10 cellular contexts compared by ENCODE assay signal in genomic region chr4:146105464-146105863, GRCh38.
DNase-seq lines count a peak whose midpoint lies in the region; ATAC-seq and TF ChIP-seq lines count a peak whose summit lies in the region.
"Had no signal": no experiment of that assay in that cellular context is flagged by ENCODE, and none has a peak within 500 bp of the region (broad histone marks: within the 10 kb centered on the region; RNA-seq: fewer than 3 reads in every experiment).

No MANE protein-coding gene starts in this region.

- CTCF ChIA-PET in WTC11 (lab: Charles Lee) = interaction anchor here (4.4 kb wide), 1 partner anchor 10 kb away, joined by 26 read pairs; no protein-coding TSS in a partner anchor

- no peaks in the 10 kb centered on the region for H3K27me3 Mint-ChIP-seq in WTC11 (ENCODE audit: low read depth)
- peaks cover 8% of the 10 kb centered on the region for H3K27me3 Mint-ChIP-seq in nephron progenitor cell (ENCODE audit: low read depth, poor library complexity)

- H3K4me3 Mint-ChIP-seq in WTC11 (no peak overlapping the region), nephron progenitor cell (no peak overlapping the region)

- no peaks in the 10 kb centered on the region for H3K36me3 Mint-ChIP-seq in WTC11
- no peaks in the 10 kb centered on the region for H3K36me3 Mint-ChIP-seq in nephron progenitor cell (ENCODE audit: low read depth)

- H3K27me3 ChIP-seq in HL-60 (ENCODE audit: insufficient read depth, poor library complexity, severe bottlenecking) = no peaks in the 10 kb centered on the region

- H3K4me3 ChIP-seq in HL-60 (replicated peaks; ENCODE audit: insufficient read depth, low read length) = no peak overlapping the region

- peak; percentile 61 to 88 for DNase-seq in HL-60 (ENCODE audit: low read depth in 1 of 2, low spot score in 1 of 2)
- DNase-seq in myocyte (ENCODE audit: low read depth) = peak; percentile 11
- no peak for DNase-seq in WTC11 (ENCODE audit: low spot score)
- DNase-seq in NCI-H1930 (lab: John Stamatoyannopoulos, UW) = no peak
- no peak for DNase-seq in nephron progenitor cell
- DNase-seq in activated T-cell treated with anti-CD3 and anti-CD28 coated beads, Interleukin-2, amount 50 U/mL, for 48 hours = no peak
- DNase-seq: activated CD8-positive, alpha-beta memory T cell treated with anti-CD3 and anti-CD28 coated beads, Interleukin-2, amount 50 U/mL, for 4 hours; NCI-H2227 treated with DMSO at 0.1 percent for 48 hours had no signal

- ATAC-seq in GM19351 (IDR thresholded peaks at IDR 0.05; ENCODE audit: unreplicated experiment) (peak; percentile 55), HG02588 (IDR thresholded peaks at IDR 0.05; ENCODE audit: unreplicated experiment) (peak; percentile 57), WTC11 (no peak)

- H3K27ac ChIP-seq in HL-60 (replicated peaks) = peak overlapping the region; percentile 85

- POLR2A ChIA-PET in WTC11 (lab: Charles Lee) = no interaction called here

- TF ChIP-seq CTCF in HL-60 (IDR thresholded peaks at IDR 0.05; ENCODE audit: insufficient read depth, low read length) (no peak), WTC11 (IDR thresholded peaks at IDR 0.05) (no peak), nephron progenitor cell (IDR thresholded peaks at IDR 0.05) (no peak)

- H3K4me1 Mint-ChIP-seq in WTC11 (0 out of 2 replicates have a peak, but pooled peaks cover 2% of the 10 kb centered on the region), nephron progenitor cell (no peaks in the 10 kb centered on the region)

- H3K9me3 Mint-ChIP-seq in WTC11 = no peaks in the 10 kb centered on the region
- no peaks in the 10 kb centered on the region for H3K9me3 Mint-ChIP-seq in nephron progenitor cell

- H3K27ac Mint-ChIP-seq in WTC11 (no peak overlapping the region), nephron progenitor cell (no peak overlapping the region)

TF ChIP-seq in WTC11, 78 proteins besides CTCF, POLR2A, EP300 and RAD21:
- TF ChIP-seq, protein P1, sequence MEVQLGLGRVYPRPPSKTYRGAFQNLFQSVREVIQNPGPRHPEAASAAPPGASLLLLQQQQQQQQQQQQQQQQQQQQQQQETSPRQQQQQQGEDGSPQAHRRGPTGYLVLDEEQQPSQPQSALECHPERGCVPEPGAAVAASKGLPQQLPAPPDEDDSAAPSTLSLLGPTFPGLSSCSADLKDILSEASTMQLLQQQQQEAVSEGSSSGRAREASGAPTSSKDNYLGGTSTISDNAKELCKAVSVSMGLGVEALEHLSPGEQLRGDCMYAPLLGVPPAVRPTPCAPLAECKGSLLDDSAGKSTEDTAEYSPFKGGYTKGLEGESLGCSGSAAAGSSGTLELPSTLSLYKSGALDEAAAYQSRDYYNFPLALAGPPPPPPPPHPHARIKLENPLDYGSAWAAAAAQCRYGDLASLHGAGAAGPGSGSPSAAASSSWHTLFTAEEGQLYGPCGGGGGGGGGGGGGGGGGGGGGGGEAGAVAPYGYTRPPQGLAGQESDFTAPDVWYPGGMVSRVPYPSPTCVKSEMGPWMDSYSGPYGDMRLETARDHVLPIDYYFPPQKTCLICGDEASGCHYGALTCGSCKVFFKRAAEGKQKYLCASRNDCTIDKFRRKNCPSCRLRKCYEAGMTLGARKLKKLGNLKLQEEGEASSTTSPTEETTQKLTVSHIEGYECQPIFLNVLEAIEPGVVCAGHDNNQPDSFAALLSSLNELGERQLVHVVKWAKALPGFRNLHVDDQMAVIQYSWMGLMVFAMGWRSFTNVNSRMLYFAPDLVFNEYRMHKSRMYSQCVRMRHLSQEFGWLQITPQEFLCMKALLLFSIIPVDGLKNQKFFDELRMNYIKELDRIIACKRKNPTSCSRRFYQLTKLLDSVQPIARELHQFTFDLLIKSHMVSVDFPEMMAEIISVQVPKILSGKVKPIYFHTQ (CRISPR knock-in tag; IDR thresholded peaks at IDR 0.05) = no peak
- TF ChIP-seq, protein P2, sequence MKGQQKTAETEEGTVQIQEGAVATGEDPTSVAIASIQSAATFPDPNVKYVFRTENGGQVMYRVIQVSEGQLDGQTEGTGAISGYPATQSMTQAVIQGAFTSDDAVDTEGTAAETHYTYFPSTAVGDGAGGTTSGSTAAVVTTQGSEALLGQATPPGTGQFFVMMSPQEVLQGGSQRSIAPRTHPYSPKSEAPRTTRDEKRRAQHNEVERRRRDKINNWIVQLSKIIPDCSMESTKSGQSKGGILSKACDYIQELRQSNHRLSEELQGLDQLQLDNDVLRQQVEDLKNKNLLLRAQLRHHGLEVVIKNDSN (CRISPR knock-in tag; IDR thresholded peaks at IDR 0.05) = no peak

Comparison
In these comparisons a context has a peak if more than half of its experiments do, and no peak if none do; other contexts are left out.
1. DNase-seq: peak in HL-60 (2 of 2) and myocyte (single experiment); none in WTC11 (single experiment), NCI-H1930 (0 of 2), nephron progenitor cell (single experiment) and activated T-cell treated with anti-CD3 and anti-CD28 coated beads, Interleukin-2, amount 50 U/mL, for 48 hours (0 of 2).